Comparison of ENCODE assay signal across 11 cellular contexts in genomic region chr19:2070436-2070827, GRCh38. TPM values are rescaled to one million over a fixed set of nuclear protein-coding genes. Genes with fewer than 3 reads are reported as not detected.
DNase-seq lines count a peak whose midpoint lies in the region; ATAC-seq and TF ChIP-seq lines count a peak whose summit lies in the region.
"Had no signal": no experiment of that assay in that cellular context is flagged by ENCODE, and none has a peak within 500 bp of the region (broad histone marks: within the 10 kb centered on the region; RNA-seq: fewer than 3 reads in every experiment).

No MANE protein-coding gene starts in this region.

- peaks cover 56% of the 10 kb centered on the region for H3K4me1 Mint-ChIP-seq in stimulated activated naive CD8-positive, alpha-beta T cell treated with anti-CD3 and anti-CD28 coated beads, Interleukin-15, amount 100 ng/mL, for 72 hours

- H3K27ac ChIP-seq in DOHH2 (ENCODE audit: low read depth, low read length): 0 out of 2 replicates have a peak overlapping the region, but pooled peaks have one; percentile 9
- H3K27ac ChIP-seq in colonic mucosa: peak overlapping the region; percentile 60
- no peak overlapping the region for H3K27ac ChIP-seq in osteoblast (ENCODE audit: low read depth, low read length)
- H3K27ac ChIP-seq in tibial nerve: peak overlapping the region in 3 of 4 donors; percentile 66 to 76 (median 72)
- H3K27ac ChIP-seq: SJSA1 had no signal

- H4K20me1 ChIP-seq in DOHH2 (ENCODE audit: control insufficient read depth, insufficient read depth, low read depth, low read length) (peaks cover 4% of the 10 kb centered on the region; the same call in 1 of the 2 replicates), osteoblast (ENCODE audit: insufficient read depth, low read length) (no peaks in the 10 kb centered on the region)

- 78 to 83% methylated on average over 10 of the region's 10 CpGs for WGBS in tibial nerve, 2 donors

- intact Hi-C loops in colonic mucosa (cut with DNase I): loop anchor here (10.0 kb wide), 1 partner anchor 136 kb away; no protein-coding TSS in a partner anchor

- H3K4me3 ChIP-seq in DOHH2 (ENCODE audit: low read length) (no peak overlapping the region), colonic mucosa (no peak overlapping the region), osteoblast (ENCODE audit: insufficient read depth, low read length) (no peak overlapping the region), tibial nerve (no peak overlapping the region)
- H3K4me3 ChIP-seq: gastroesophageal sphincter, SJSA1 had no signal

- no peak overlapping the region for H2AFZ ChIP-seq in osteoblast (ENCODE audit: low read length)

- peaks cover 86% of the 10 kb centered on the region for H3K4me1 ChIP-seq in DOHH2 (ENCODE audit: control insufficient read depth, low read length)
- H3K4me1 ChIP-seq in colonic mucosa: peaks cover 8% of the 10 kb centered on the region
- H3K4me1 ChIP-seq in osteoblast (ENCODE audit: insufficient read depth, low read length): no peaks in the 10 kb centered on the region
- H3K4me1 ChIP-seq in tibial nerve: peaks cover 0 to 18% (median 12%) of the 10 kb centered on the region in 4 donors
- H3K4me1 ChIP-seq: Caco-2 had no signal

- peak; percentile 56 for DNase-seq in colonic mucosa
- peak; percentile 42 for DNase-seq in osteoblast (ENCODE audit: insufficient read length, low spot score, missing footprints)
- no peak for DNase-seq in tibial nerve (ENCODE audit: low spot score in 2 of 2)
- no peak for DNase-seq in GOT3 (lab: John Stamatoyannopoulos, UW)
- DNase-seq in stimulated activated naive CD8-positive, alpha-beta T cell treated with anti-CD3 and anti-CD28 coated beads, Interleukin-15, amount 100 ng/mL, for 72 hours: no peak
- DNase-seq: NCI-H2081 treated with DMSO at 0.1 percent for 48 hours had no signal

- H3K9me2 ChIP-seq in DOHH2 (replicated peaks; ENCODE audit: control insufficient read depth, low read length): no peaks in the 10 kb centered on the region

- TF ChIP-seq EP300 in tibial nerve (IDR thresholded peaks at IDR 0.05): no peak

- no peaks in the 10 kb centered on the region for H3K27me3 Mint-ChIP-seq in stimulated activated naive CD8-positive, alpha-beta T cell treated with anti-CD3 and anti-CD28 coated beads, Interleukin-15, amount 100 ng/mL, for 72 hours

- H3K4me3 Mint-ChIP-seq in stimulated activated naive CD8-positive, alpha-beta T cell treated with anti-CD3 and anti-CD28 coated beads, Interleukin-15, amount 100 ng/mL, for 72 hours: no peak overlapping the region

- no peak for ATAC-seq in HG03460 (IDR thresholded peaks at IDR 0.05; ENCODE audit: unreplicated experiment)
- no peak for ATAC-seq in stimulated activated naive CD8-positive, alpha-beta T cell treated with anti-CD3 and anti-CD28 coated beads, Interleukin-15, amount 100 ng/mL, for 72 hours

- H3K27ac Mint-ChIP-seq in stimulated activated naive CD8-positive, alpha-beta T cell treated with anti-CD3 and anti-CD28 coated beads, Interleukin-15, amount 100 ng/mL, for 72 hours: peak overlapping the region in 1 of 2 donors; percentile 92

- no peak for TF ChIP-seq CTCF in DOHH2 (IDR thresholded peaks at IDR 0.05; ENCODE audit: low read depth, low read length, poor library complexity, severe bottlenecking)
- TF ChIP-seq CTCF in colonic mucosa (IDR thresholded peaks at IDR 0.05): no peak
- no peak for TF ChIP-seq CTCF in osteoblast (IDR thresholded peaks at IDR 0.05; ENCODE audit: extremely low read depth, low read depth, low read length)
- TF ChIP-seq CTCF in tibial nerve (IDR thresholded peaks at IDR 0.05): no peak

- H3K9me3 ChIP-seq in DOHH2 (ENCODE audit: control insufficient read depth, insufficient read depth, low read length): no peaks in the 10 kb centered on the region
- no peaks in the 10 kb centered on the region for H3K9me3 ChIP-seq in colonic mucosa
- no peaks in the 10 kb centered on the region for H3K9me3 ChIP-seq in osteoblast (ENCODE audit: low read depth, low read length)
- H3K9me3 ChIP-seq in tibial nerve: no peaks in the 10 kb centered on the region
- H3K9me3 ChIP-seq: Caco-2, gastroesophageal sphincter, SJSA1 had no signal

- H3K27me3 ChIP-seq in DOHH2 (ENCODE audit: control insufficient read depth, low read length): no peaks in the 10 kb centered on the region
- no peaks in the 10 kb centered on the region for H3K27me3 ChIP-seq in colonic mucosa
- H3K27me3 ChIP-seq in osteoblast (ENCODE audit: insufficient read depth, low read length): no peaks in the 10 kb centered on the region
- no peaks in the 10 kb centered on the region for H3K27me3 ChIP-seq in tibial nerve
- H3K27me3 ChIP-seq: gastroesophageal sphincter, SJSA1 had no signal

- no peak for TF ChIP-seq POLR2A in tibial nerve (IDR thresholded peaks at IDR 0.05)

- H3K9ac ChIP-seq in colonic mucosa (ENCODE audit: low read depth in 2 of 2, low read length in 2 of 2): no peak overlapping the region

- H3F3A ChIP-seq in DOHH2 (ENCODE audit: control insufficient read depth, insufficient read depth): peaks cover 67% of the 10 kb centered on the region

- H3K36me3 ChIP-seq in DOHH2 (ENCODE audit: control insufficient read depth, low read length) (peaks cover 63% of the 10 kb centered on the region), colonic mucosa (peaks cover 10% of the 10 kb centered on the region), osteoblast (ENCODE audit: insufficient read depth, low read length) (peaks cover 15% of the 10 kb centered on the region), tibial nerve (peaks cover 4 to 47% (median 21%) of the 10 kb centered on the region in 3 donors)

- H3K79me2 ChIP-seq in DOHH2 (ENCODE audit: control insufficient read depth, low read length) (peaks cover 38% of the 10 kb centered on the region), osteoblast (ENCODE audit: insufficient read depth, low read length) (no peaks in the 10 kb centered on the region)

- H3K4me2 ChIP-seq in DOHH2 (ENCODE audit: low read length) (no peak overlapping the region), osteoblast (ENCODE audit: insufficient read depth, low read length) (no peak overlapping the region)

- no peaks in the 10 kb centered on the region for H3K9me3 Mint-ChIP-seq in stimulated activated naive CD8-positive, alpha-beta T cell treated with anti-CD3 and anti-CD28 coated beads, Interleukin-15, amount 100 ng/mL, for 72 hours

RNA-seq across cellular contexts. Expression of gene MKNK2, which starts 19.4 kb away (rescaled TPM):
- total RNA-seq in colonic mucosa (100 to 1,000 TPM; 358 to 589 TPM), osteoblast (82.5 and 84.6 TPM in 2 replicates), tibial nerve (100 to 1,000 TPM; 126 to 265 (median 152) TPM)

RNA-seq across cellular contexts. Expression of gene MOB3A, which starts 25.7 kb away (rescaled TPM):
- total RNA-seq in colonic mucosa: 10 to 100 TPM; 40.0 to 40.5 TPM
- 34.0 and 35.1 TPM in 2 replicates for total RNA-seq in osteoblast
- total RNA-seq in tibial nerve: 10 to 100 TPM; 31.7 to 70.8 (median 35.2) TPM

RNA-seq across cellular contexts. Expression of gene IZUMO4, which starts 26.3 kb away (rescaled TPM):
- total RNA-seq in colonic mucosa (1 to 10 TPM; 2.1 to 4.5 TPM), osteoblast (0.36 and 2.4 TPM in 2 replicates), tibial nerve (10 to 100 TPM; 28.6 to 46.3 (median 33.2) TPM)

RNA-seq across cellular contexts. Expression of gene BTBD2, which starts 54.9 kb away (rescaled TPM):
- 10 to 100 TPM; 74.5 to 81.5 TPM for total RNA-seq in colonic mucosa
- total RNA-seq in osteoblast: 57.5 and 57.8 TPM in 2 replicates
- 10 to 100 TPM; 54.0 to 94.5 (median 73.5) TPM for total RNA-seq in tibial nerve

Comparison
In these comparisons a context has a peak if more than half of its experiments do, and no peak if none do; other contexts are left out.
1. DNase-seq: peak in colonic mucosa (single experiment) and osteoblast (single experiment); none in tibial nerve (0 of 2), GOT3 (single experiment) and stimulated activated naive CD8-positive, alpha-beta T cell treated with anti-CD3 and anti-CD28 coated beads, Interleukin-15, amount 100 ng/mL, for 72 hours (0 of 2).